In genomic region chr10:18400911-18401260, GRCh38 we compare ENCODE assay signal across 9 cellular contexts.
DNase-seq lines count a peak whose midpoint lies in the region; ATAC-seq and TF ChIP-seq lines count a peak whose summit lies in the region.
"Had no signal": no experiment of that assay in that cellular context is flagged by ENCODE, and none has a peak within 500 bp of the region (broad histone marks: within the 10 kb centered on the region; RNA-seq: fewer than 3 reads in every experiment).

No MANE protein-coding gene starts in this region.

- peak; percentile 19 for DNase-seq in NCI-H510A (lab: John Stamatoyannopoulos, UW)
- no peak for DNase-seq in NCI-H510A treated with DMSO at 0.1 percent for 48 hours (lab: John Stamatoyannopoulos, UW)
- no peak for DNase-seq in right cardiac atrium
- DNase-seq in smooth muscle cell (lab: John Stamatoyannopoulos, UW; ENCODE audit: unreplicated experiment), result no peak
- DNase-seq in NOMO-1 treated with dmso at 0.1 percent for 144 hours (lab: John Stamatoyannopoulos, UW; ENCODE audit: unreplicated experiment), result no peak
- no peak for DNase-seq in activated naive CD4-positive, alpha-beta T cell treated with anti-CD3 and anti-CD28 coated beads, Interleukin-2, amount 50 U/mL, for 16 hours
- DNase-seq: hippocampal formation had no signal

- H3K36me3 ChIP-seq in OCI-LY3 (replicated peaks; ENCODE audit: low read depth, low read length) (no peaks in the 10 kb centered on the region), smooth muscle cell (ENCODE audit: low read depth) (no peaks in the 10 kb centered on the region)

- H3K4me1 ChIP-seq in OCI-LY3 (ENCODE audit: low read length) (peaks cover 34% of the 10 kb centered on the region), right cardiac atrium (ENCODE audit: control insufficient read depth, insufficient read depth, low read length) (no peaks in the 10 kb centered on the region), smooth muscle cell (ENCODE audit: low read depth) (no peaks in the 10 kb centered on the region)

- H3K4me2 ChIP-seq in OCI-LY3 (ENCODE audit: low read length) (peak overlapping the region; percentile 96), smooth muscle cell (peak overlapping the region; percentile 79)

- peak; percentile 25 to 29 for ATAC-seq in right cardiac atrium
- no peak for ATAC-seq in HG02884 (IDR thresholded peaks at IDR 0.05; ENCODE audit: unreplicated experiment)

- H2AFZ ChIP-seq in OCI-LY3 (ENCODE audit: low read depth, low read length) (peak overlapping the region; percentile 69), smooth muscle cell (ENCODE audit: low read depth) (no peak overlapping the region)

- no peaks in the 10 kb centered on the region for H4K20me1 ChIP-seq in OCI-LY3 (ENCODE audit: insufficient read depth, low read length)
- no peaks in the 10 kb centered on the region for H4K20me1 ChIP-seq in smooth muscle cell (ENCODE audit: low read depth)

- WGBS in right cardiac atrium, result 18% methylated on average over 10 of the region's 10 CpGs
- 16% methylated on average over 10 of the region's 10 CpGs for WGBS in smooth muscle cell (ENCODE audit: low lambda C conversion rate)

- H3K9me3 ChIP-seq in OCI-LY3 (ENCODE audit: insufficient read depth, low read length) (no peaks in the 10 kb centered on the region), right cardiac atrium (ENCODE audit: control insufficient read depth, low read length) (no peaks in the 10 kb centered on the region), smooth muscle cell (replicated peaks; ENCODE audit: low read depth) (no peaks in the 10 kb centered on the region)

- peak overlapping the region; percentile 87 for H3K4me3 ChIP-seq in OCI-LY3 (ENCODE audit: low read length)
- no peak overlapping the region for H3K4me3 ChIP-seq in right cardiac atrium (ENCODE audit: low read length)
- peak overlapping the region; percentile 49 for H3K4me3 ChIP-seq in smooth muscle cell

- H3K27ac ChIP-seq in OCI-LY3 (ENCODE audit: low read length) (peak overlapping the region; percentile 64; the same call in 1 of the 2 replicates), right cardiac atrium (ENCODE audit: low read length) (no peak overlapping the region), smooth muscle cell (ENCODE audit: low read depth) (no peak overlapping the region)

- H3K27me3 ChIP-seq in OCI-LY3 (ENCODE audit: low read depth, low read length) (peaks cover 9% of the 10 kb centered on the region; the same call in 1 of the 2 replicates), right cardiac atrium (ENCODE audit: control insufficient read depth, insufficient read depth) (no peaks in the 10 kb centered on the region), smooth muscle cell (ENCODE audit: low read depth) (peaks cover 33% of the 10 kb centered on the region)

- H3F3A ChIP-seq in smooth muscle cell (ENCODE audit: low read depth), result no peaks in the 10 kb centered on the region

- TF ChIP-seq CTCF in OCI-LY3 (IDR thresholded peaks at IDR 0.05; ENCODE audit: low read depth, low read length), result no peak
- no peak for TF ChIP-seq CTCF in smooth muscle cell (IDR thresholded peaks at IDR 0.05; ENCODE audit: borderline replicate concordance, insufficient read depth, poor library complexity, severe bottlenecking)

- H3K9ac ChIP-seq in OCI-LY3 (ENCODE audit: low read length) (peak overlapping the region; percentile 66), smooth muscle cell (ENCODE audit: low read depth) (no peak overlapping the region)

- intact Hi-C loops in right cardiac atrium (cut with DNase I), result no loop called here

- H3K79me2 ChIP-seq in OCI-LY3 (ENCODE audit: low read length) (no peaks in the 10 kb centered on the region), smooth muscle cell (ENCODE audit: low read depth) (no peaks in the 10 kb centered on the region)
